ENCODE assay signal across 1 cellular context in the genomic region with DNA sequence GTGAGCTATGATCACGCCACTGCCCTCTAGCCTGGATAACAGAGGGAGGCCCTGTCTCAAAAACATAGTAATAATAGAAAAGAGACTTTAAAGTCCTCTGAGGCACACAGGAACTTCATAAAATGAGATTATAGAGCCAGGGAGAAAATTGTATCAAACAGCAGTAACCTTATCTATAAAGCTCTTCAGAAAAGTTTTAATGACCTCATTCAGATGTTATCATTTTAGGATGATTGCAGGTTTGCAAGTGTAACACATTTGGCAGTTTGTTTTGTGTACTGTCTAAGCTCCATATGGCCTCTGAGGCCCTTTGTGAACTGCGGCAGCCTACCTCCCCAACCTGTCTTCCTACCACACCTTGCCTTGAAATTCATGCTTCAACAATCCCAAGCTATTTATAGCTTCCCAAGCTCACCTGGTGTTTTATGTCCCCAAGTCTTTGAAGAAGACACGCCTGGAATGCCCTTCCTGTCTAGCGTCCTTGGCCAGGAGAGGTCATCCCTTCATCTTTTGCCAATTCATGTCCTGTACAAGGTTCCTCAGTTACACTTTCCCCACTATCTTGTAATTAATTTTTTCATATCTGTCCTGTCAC.
TF ChIP-seq lines count a peak whose summit lies in the region.

No MANE protein-coding gene starts in this region.

TF ChIP-seq in HCT116, 20 proteins besides CTCF, POLR2A, EP300 and RAD21 (continued from another document):
- TF ChIP-seq, protein P1, sequence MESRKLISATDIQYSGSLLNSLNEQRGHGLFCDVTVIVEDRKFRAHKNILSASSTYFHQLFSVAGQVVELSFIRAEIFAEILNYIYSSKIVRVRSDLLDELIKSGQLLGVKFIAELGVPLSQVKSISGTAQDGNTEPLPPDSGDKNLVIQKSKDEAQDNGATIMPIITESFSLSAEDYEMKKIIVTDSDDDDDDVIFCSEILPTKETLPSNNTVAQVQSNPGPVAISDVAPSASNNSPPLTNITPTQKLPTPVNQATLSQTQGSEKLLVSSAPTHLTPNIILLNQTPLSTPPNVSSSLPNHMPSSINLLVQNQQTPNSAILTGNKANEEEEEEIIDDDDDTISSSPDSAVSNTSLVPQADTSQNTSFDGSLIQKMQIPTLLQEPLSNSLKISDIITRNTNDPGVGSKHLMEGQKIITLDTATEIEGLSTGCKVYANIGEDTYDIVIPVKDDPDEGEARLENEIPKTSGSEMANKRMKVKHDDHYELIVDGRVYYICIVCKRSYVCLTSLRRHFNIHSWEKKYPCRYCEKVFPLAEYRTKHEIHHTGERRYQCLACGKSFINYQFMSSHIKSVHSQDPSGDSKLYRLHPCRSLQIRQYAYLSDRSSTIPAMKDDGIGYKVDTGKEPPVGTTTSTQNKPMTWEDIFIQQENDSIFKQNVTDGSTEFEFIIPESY (IDR thresholded peaks at IDR 0.05; ENCODE audit: extremely low read depth, insufficient replicate concordance, low read length): no peak
- no peak for TF ChIP-seq ZNF274 (IDR thresholded peaks at IDR 0.05; ENCODE audit: low read depth, low read length)
- TF ChIP-seq CBX3 (IDR thresholded peaks at IDR 0.05; ENCODE audit: low read depth): no peak
- peak; percentile 28; the same call in 1 of the 2 replicates for TF ChIP-seq SP1 (IDR thresholded peaks at IDR 0.05; ENCODE audit: low read depth)
- TF ChIP-seq, protein P2, sequence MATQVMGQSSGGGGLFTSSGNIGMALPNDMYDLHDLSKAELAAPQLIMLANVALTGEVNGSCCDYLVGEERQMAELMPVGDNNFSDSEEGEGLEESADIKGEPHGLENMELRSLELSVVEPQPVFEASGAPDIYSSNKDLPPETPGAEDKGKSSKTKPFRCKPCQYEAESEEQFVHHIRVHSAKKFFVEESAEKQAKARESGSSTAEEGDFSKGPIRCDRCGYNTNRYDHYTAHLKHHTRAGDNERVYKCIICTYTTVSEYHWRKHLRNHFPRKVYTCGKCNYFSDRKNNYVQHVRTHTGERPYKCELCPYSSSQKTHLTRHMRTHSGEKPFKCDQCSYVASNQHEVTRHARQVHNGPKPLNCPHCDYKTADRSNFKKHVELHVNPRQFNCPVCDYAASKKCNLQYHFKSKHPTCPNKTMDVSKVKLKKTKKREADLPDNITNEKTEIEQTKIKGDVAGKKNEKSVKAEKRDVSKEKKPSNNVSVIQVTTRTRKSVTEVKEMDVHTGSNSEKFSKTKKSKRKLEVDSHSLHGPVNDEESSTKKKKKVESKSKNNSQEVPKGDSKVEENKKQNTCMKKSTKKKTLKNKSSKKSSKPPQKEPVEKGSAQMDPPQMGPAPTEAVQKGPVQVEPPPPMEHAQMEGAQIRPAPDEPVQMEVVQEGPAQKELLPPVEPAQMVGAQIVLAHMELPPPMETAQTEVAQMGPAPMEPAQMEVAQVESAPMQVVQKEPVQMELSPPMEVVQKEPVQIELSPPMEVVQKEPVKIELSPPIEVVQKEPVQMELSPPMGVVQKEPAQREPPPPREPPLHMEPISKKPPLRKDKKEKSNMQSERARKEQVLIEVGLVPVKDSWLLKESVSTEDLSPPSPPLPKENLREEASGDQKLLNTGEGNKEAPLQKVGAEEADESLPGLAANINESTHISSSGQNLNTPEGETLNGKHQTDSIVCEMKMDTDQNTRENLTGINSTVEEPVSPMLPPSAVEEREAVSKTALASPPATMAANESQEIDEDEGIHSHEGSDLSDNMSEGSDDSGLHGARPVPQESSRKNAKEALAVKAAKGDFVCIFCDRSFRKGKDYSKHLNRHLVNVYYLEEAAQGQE (IDR thresholded peaks at IDR 0.05; ENCODE audit: low read depth): no peak
- no peak for TF ChIP-seq JUND (IDR thresholded peaks at IDR 0.05)
- TF ChIP-seq CEBPB (IDR thresholded peaks at IDR 0.05; ENCODE audit: low read depth): no peak
- peak; percentile 97 for TF ChIP-seq TCF7L2 (IDR thresholded peaks at IDR 0.05; ENCODE audit: borderline replicate concordance, extremely low read depth, insufficient read depth, insufficient read length)
- no peak for TF ChIP-seq POLR2AphosphoS5 (IDR thresholded peaks at IDR 0.05; ENCODE audit: low read depth, low read length)
- TF ChIP-seq EGR1 (IDR thresholded peaks at IDR 0.05; ENCODE audit: low read depth): no peak
